ENCODE assay signal across 1 cellular context in the genomic region with DNA sequence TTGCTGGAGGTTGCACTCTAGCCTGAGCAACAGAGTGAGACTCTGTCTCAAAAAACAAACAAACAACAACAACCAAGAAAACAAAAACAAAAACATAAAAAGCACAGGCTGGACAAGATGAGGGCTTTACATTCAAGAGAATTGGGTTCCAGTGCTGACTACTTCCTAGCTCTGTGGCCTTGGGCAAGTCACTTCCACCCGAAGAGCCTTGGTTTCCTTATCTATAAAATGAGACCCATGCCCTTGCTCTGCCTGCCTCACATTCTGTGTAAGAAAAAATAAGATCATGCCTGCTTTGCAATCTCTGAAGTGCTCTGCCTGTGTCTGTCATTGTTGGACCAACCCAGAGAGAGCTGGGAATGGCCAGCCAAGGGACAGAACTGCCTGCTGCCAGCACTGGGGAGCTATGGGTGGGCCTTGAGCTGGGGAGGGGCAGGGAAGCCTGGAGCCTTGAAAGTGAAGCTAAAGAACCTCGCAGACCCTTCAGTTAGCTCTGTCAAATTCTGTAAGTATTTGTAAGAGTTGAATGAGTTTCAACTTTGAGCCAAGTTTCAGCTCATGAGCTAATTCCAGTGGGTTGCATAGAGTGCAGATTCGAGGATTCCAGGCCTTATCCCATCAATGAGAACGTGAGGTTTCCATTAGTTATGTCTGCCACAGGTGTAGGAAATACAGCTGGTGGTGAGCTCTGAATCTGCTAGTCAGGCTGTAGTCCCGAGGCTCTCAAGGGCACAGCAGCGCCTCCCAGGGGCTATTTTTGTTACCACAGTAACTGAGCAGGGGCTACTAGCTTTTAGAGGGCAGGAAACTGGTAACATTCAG.
TF ChIP-seq lines count a peak whose summit lies in the region.

No MANE protein-coding gene starts in this region.

TF ChIP-seq in H1, 55 proteins besides CTCF, POLR2A, EP300 and RAD21 (continued from another document):
- peak; percentile 72; the same call in 1 of the 2 replicates for TF ChIP-seq TEAD4 (IDR thresholded peaks at IDR 0.05; ENCODE audit: low read depth, low read length)
- peak; percentile 68; the same call in 1 of the 2 replicates for TF ChIP-seq YY1 (IDR thresholded peaks at IDR 0.05; ENCODE audit: low read depth, low read length)
- TF ChIP-seq, protein P1, sequence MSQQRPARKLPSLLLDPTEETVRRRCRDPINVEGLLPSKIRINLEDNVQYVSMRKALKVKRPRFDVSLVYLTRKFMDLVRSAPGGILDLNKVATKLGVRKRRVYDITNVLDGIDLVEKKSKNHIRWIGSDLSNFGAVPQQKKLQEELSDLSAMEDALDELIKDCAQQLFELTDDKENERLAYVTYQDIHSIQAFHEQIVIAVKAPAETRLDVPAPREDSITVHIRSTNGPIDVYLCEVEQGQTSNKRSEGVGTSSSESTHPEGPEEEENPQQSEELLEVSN (IDR thresholded peaks at IDR 0.05) = peak; percentile 35; the same call in 1 of the 2 replicates
- TF ChIP-seq EGR1 (IDR thresholded peaks at IDR 0.05; ENCODE audit: borderline replicate concordance, low read depth, low read length) = 0 out of 2 replicates have a peak, but pooled peaks have one; percentile 37
- peak; percentile 64 for TF ChIP-seq CREB1 (IDR thresholded peaks at IDR 0.05)
- no peak for TF ChIP-seq CEBPB (IDR thresholded peaks at IDR 0.05; ENCODE audit: low read depth, low read length)
- TF ChIP-seq SRF (IDR thresholded peaks at IDR 0.05; ENCODE audit: low read depth, low read length) = peak; percentile 96
- peak; percentile 44 for TF ChIP-seq NANOG (IDR thresholded peaks at IDR 0.05; ENCODE audit: insufficient read depth, low read depth, low read length, poor library complexity, severe bottlenecking)
- TF ChIP-seq HDAC6 (IDR thresholded peaks at IDR 0.05; ENCODE audit: low read depth, low read length) = no peak
- no peak for TF ChIP-seq CHD2 (IDR thresholded peaks at IDR 0.05; ENCODE audit: low read length)
- TF ChIP-seq, protein P2, sequence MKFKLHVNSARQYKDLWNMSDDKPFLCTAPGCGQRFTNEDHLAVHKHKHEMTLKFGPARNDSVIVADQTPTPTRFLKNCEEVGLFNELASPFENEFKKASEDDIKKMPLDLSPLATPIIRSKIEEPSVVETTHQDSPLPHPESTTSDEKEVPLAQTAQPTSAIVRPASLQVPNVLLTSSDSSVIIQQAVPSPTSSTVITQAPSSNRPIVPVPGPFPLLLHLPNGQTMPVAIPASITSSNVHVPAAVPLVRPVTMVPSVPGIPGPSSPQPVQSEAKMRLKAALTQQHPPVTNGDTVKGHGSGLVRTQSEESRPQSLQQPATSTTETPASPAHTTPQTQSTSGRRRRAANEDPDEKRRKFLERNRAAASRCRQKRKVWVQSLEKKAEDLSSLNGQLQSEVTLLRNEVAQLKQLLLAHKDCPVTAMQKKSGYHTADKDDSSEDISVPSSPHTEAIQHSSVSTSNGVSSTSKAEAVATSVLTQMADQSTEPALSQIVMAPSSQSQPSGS (IDR thresholded peaks at IDR 0.05; ENCODE audit: low read length) = peak; percentile 81; the same call in 1 of the 2 replicates
TF ChIP-seq in H1: peak in this region for 16.
